ENCODE assay signal across 13 cellular contexts in genomic region chr14:34537677-34538009, GRCh38. TPM values are rescaled to one million over a fixed set of nuclear protein-coding genes. Genes with fewer than 3 reads are reported as not detected.
DNase-seq lines count a peak whose midpoint lies in the region; ATAC-seq and TF ChIP-seq lines count a peak whose summit lies in the region.
"Had no signal": no experiment of that assay in that cellular context is flagged by ENCODE, and none has a peak within 500 bp of the region (broad histone marks: within the 10 kb centered on the region; RNA-seq: fewer than 3 reads in every experiment).

No MANE protein-coding gene starts in this region.

- H3K4me3 ChIP-seq in vagina = no peak overlapping the region

- peaks cover 18% of the 10 kb centered on the region for H3K36me3 Mint-ChIP-seq in stimulated activated naive CD8-positive, alpha-beta T cell treated with anti-CD3 and anti-CD28 coated beads, Interleukin-15, Interleukin-2, amounts not matched to agents 100 ng/mL and 50 ng/mL, for 24 hours (ENCODE audit: low read depth)
- H3K36me3 Mint-ChIP-seq in MCF 10A (ENCODE audit: insufficient read depth, unreplicated experiment) (peaks cover 57% of the 10 kb centered on the region), naive B cell (peaks cover 0 to 8% of the 10 kb centered on the region in 2 donors)

- TF ChIP-seq POLR2A in vagina (IDR thresholded peaks at IDR 0.05) = no peak

- peaks cover 41% of the 10 kb centered on the region for H3K4me1 Mint-ChIP-seq in stimulated activated naive CD8-positive, alpha-beta T cell treated with anti-CD3 and anti-CD28 coated beads, Interleukin-15, Interleukin-2, amounts not matched to agents 100 ng/mL and 50 ng/mL, for 24 hours (ENCODE audit: low read depth)
- H3K4me1 Mint-ChIP-seq in stimulated activated naive CD8-positive, alpha-beta T cell treated with anti-CD3 and anti-CD28 coated beads, Interleukin-15, amount 100 ng/mL, for 72 hours = peaks cover 36% of the 10 kb centered on the region
- peaks cover 4% of the 10 kb centered on the region for H3K4me1 Mint-ChIP-seq in MCF 10A (ENCODE audit: insufficient read depth, unreplicated experiment)
- peaks cover 7 to 36% (median 23%) of the 10 kb centered on the region in 3 donors for H3K4me1 Mint-ChIP-seq in naive B cell

- no TSS peak for BruUV-seq in MCF 10A (replicated peaks; lab: Mats Ljungman, UMichigan)

- no peaks in the 10 kb centered on the region for H3K27me3 Mint-ChIP-seq in stimulated activated naive CD8-positive, alpha-beta T cell treated with anti-CD3 and anti-CD28 coated beads, Interleukin-15, Interleukin-2, amounts not matched to agents 100 ng/mL and 50 ng/mL, for 24 hours
- no peaks in the 10 kb centered on the region for H3K27me3 Mint-ChIP-seq in stimulated activated naive CD8-positive, alpha-beta T cell treated with anti-CD3 and anti-CD28 coated beads, Interleukin-15, amount 100 ng/mL, for 72 hours
- H3K27me3 Mint-ChIP-seq in MCF 10A (ENCODE audit: insufficient read depth, unreplicated experiment) (no peaks in the 10 kb centered on the region), naive B cell (no peaks in the 10 kb centered on the region)

- H3K36me3 ChIP-seq in vagina = peaks cover 0 to 33% of the 10 kb centered on the region in 2 donors

- DNase-seq in stimulated activated naive CD8-positive, alpha-beta T cell treated with anti-CD3 and anti-CD28 coated beads, Interleukin-15, amount 100 ng/mL, for 72 hours = no peak
- DNase-seq in MCF 10A (ENCODE audit: unreplicated experiment) (no peak), naive B cell (no peak), vagina (ENCODE audit: extremely low spot score in 2 of 2) (no peak), OCI-M2 (lab: John Stamatoyannopoulos, UW; ENCODE audit: unreplicated experiment) (no peak), D341Med (ENCODE audit: low spot score) (no peak), T-helper 1 cell (no peak)
- DNase-seq: BE2C, foreskin melanocyte, NCI-H2029 treated with DMSO at 0.1 percent for 48 hours, upper lobe of left lung had no signal

- H3K4me1 ChIP-seq in vagina = peaks cover 23% of the 10 kb centered on the region
- H3K4me1 ChIP-seq: BE2C had no signal

- intact Hi-C loops in MCF 10A (cut with micrococcal nuclease) (loop anchor here (5.0 kb wide), 1 partner anchor 205 kb away; no protein-coding TSS in a partner anchor), vagina (cut with DNase I) (no loop called here)

- H3K27ac Mint-ChIP-seq in stimulated activated naive CD8-positive, alpha-beta T cell treated with anti-CD3 and anti-CD28 coated beads, Interleukin-15, Interleukin-2, amounts not matched to agents 100 ng/mL and 50 ng/mL, for 24 hours = peak overlapping the region; percentile 38
- H3K27ac Mint-ChIP-seq in stimulated activated naive CD8-positive, alpha-beta T cell treated with anti-CD3 and anti-CD28 coated beads, Interleukin-15, amount 100 ng/mL, for 72 hours = peak overlapping the region in 1 of 2 donors; percentile 85
- H3K27ac Mint-ChIP-seq in MCF 10A (ENCODE audit: low read depth, unreplicated experiment) = no peak overlapping the region
- H3K27ac Mint-ChIP-seq in naive B cell = peak overlapping the region in 2 of 6 donors; percentile 51 to 99

- POLR2A ChIA-PET in MCF 10A (lab: Yijun Ruan, JAX) = interaction anchor here (1.2 to 3.4 kb wide), 6 partner anchors 17 to 206 kb away, joined by 3 to 14 read pairs (median 5); partner anchors contain the start of gene SPTSSA

- no peaks in the 10 kb centered on the region for H3K27me3 ChIP-seq in vagina
- H3K27me3 ChIP-seq: BE2C, upper lobe of left lung had no signal

- TF ChIP-seq CTCF in MCF 10A (IDR thresholded peaks at IDR 0.05; ENCODE audit: unreplicated experiment) (no peak), vagina (IDR thresholded peaks at IDR 0.05) (no peak)

- CTCF ChIA-PET in MCF 10A (lab: Yijun Ruan, JAX) = interaction anchor here (0.7 to 2.8 kb wide), 4 partner anchors 14 to 212 kb away, joined by 3 to 8 read pairs (median 4); no protein-coding TSS in a partner anchor

- H3K27ac ChIP-seq in vagina = peak overlapping the region; percentile 98

- no peaks in the 10 kb centered on the region for H3K9me3 Mint-ChIP-seq in stimulated activated naive CD8-positive, alpha-beta T cell treated with anti-CD3 and anti-CD28 coated beads, Interleukin-15, Interleukin-2, amounts not matched to agents 100 ng/mL and 50 ng/mL, for 24 hours
- H3K9me3 Mint-ChIP-seq in stimulated activated naive CD8-positive, alpha-beta T cell treated with anti-CD3 and anti-CD28 coated beads, Interleukin-15, amount 100 ng/mL, for 72 hours = peaks cover 0 to 4% of the 10 kb centered on the region in 2 donors
- H3K9me3 Mint-ChIP-seq in MCF 10A (ENCODE audit: unreplicated experiment) = no peaks in the 10 kb centered on the region
- H3K9me3 Mint-ChIP-seq in naive B cell = peaks cover 0 to 2% (median 0%) of the 10 kb centered on the region in 7 donors
- H3K9me3 Mint-ChIP-seq: T-helper 2 cell treated with Interferon-gamma antibody and Interleukin-4, amounts not matched to agents 5 μg/mL and 100 μg/mL, for 36 hours had no signal

- no peaks in the 10 kb centered on the region for H3K9me3 ChIP-seq in vagina
- H3K9me3 ChIP-seq: BE2C, upper lobe of left lung had no signal

- no peak for ATAC-seq in stimulated activated naive CD8-positive, alpha-beta T cell treated with anti-CD3 and anti-CD28 coated beads, Interleukin-15, amount 100 ng/mL, for 72 hours
- ATAC-seq in naive B cell (ENCODE audit: low read depth in 2 of 2) = no peak

- H3K4me3 Mint-ChIP-seq in stimulated activated naive CD8-positive, alpha-beta T cell treated with anti-CD3 and anti-CD28 coated beads, Interleukin-15, Interleukin-2, amounts not matched to agents 100 ng/mL and 50 ng/mL, for 24 hours = peak overlapping the region; percentile 30
- H3K4me3 Mint-ChIP-seq in stimulated activated naive CD8-positive, alpha-beta T cell treated with anti-CD3 and anti-CD28 coated beads, Interleukin-15, amount 100 ng/mL, for 72 hours = peak overlapping the region in 1 of 2 donors; percentile 57
- H3K4me3 Mint-ChIP-seq in MCF 10A (ENCODE audit: unreplicated experiment) (peak overlapping the region; percentile 98), naive B cell (peak overlapping the region in 5 of 8 donors; percentile 12 to 100 (median 98))

RNA-seq across cellular contexts. Expression of gene EAPP, which starts 1.9 kb away (rescaled TPM):
- total RNA-seq in MCF 10A (2022) = 31.5 and 38.9 TPM in 2 replicates
- 100 to 1,000 TPM; 133 to 193 (median 139) TPM for polyA plus RNA-seq in naive B cell (ENCODE audit: low read depth in 6 of 6)
- total RNA-seq in vagina = 28.0 TPM
